11 cellular contexts compared by ENCODE assay signal in the genomic region with DNA sequence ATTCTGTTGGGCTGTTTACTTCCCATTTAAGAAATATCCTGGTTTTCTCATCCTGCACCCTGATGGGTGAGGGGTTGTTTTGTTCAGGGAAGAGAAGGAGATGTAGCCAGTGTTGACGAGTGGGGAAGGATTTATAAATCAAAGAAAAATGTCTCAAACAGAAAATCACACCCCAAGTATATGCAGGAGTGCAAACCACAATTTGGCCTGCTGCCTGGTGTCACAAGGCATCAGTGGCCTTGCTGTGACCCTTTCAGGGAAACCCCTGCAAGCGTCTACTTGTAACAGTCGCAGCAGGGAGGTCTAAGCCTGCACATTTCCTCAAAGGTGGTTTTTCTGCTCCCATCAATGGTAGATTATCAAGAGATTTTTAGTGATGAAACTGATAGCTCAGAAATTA.
DNase-seq lines count a peak whose midpoint lies in the region; ATAC-seq and TF ChIP-seq lines count a peak whose summit lies in the region.
"Had no signal": no experiment of that assay in that cellular context is flagged by ENCODE, and none has a peak within 500 bp of the region (broad histone marks: within the 10 kb centered on the region; RNA-seq: fewer than 3 reads in every experiment).

No MANE protein-coding gene starts in this region.

- H3F3A ChIP-seq in GM23248 (ENCODE audit: insufficient read depth) (no peaks in the 10 kb centered on the region), GM23338 (replicated peaks; ENCODE audit: low read depth) (no peaks in the 10 kb centered on the region)

- H3K9me3 ChIP-seq in OCI-LY3 (ENCODE audit: insufficient read depth, low read length): peaks cover 4% of the 10 kb centered on the region; the same call in 1 of the 2 replicates
- H3K9me3 ChIP-seq in GM23248 (ENCODE audit: low read depth): no peaks in the 10 kb centered on the region

- H3K4me2 ChIP-seq in OCI-LY3 (ENCODE audit: low read length) (peak overlapping the region; percentile 82), GM23248 (ENCODE audit: unreplicated experiment) (no peak overlapping the region), GM23338 (no peak overlapping the region)

- no peaks in the 10 kb centered on the region for H3K36me3 ChIP-seq in OCI-LY3 (replicated peaks; ENCODE audit: low read depth, low read length)
- H3K36me3 ChIP-seq in GM23248 (ENCODE audit: low read depth): no peaks in the 10 kb centered on the region
- peaks cover 3% of the 10 kb centered on the region; the same call in 1 of the 2 replicates for H3K36me3 ChIP-seq in GM23338 (ENCODE audit: insufficient read depth)

- no peaks in the 10 kb centered on the region for H3K27me3 Mint-ChIP-seq in GM23338 (ENCODE audit: insufficient read depth, low read depth, poor library complexity)

- no peaks in the 10 kb centered on the region for H3K79me2 ChIP-seq in OCI-LY3 (ENCODE audit: low read length)
- no peaks in the 10 kb centered on the region for H3K79me2 ChIP-seq in GM23248 (ENCODE audit: insufficient read depth)
- no peaks in the 10 kb centered on the region for H3K79me2 ChIP-seq in GM23338 (replicated peaks; ENCODE audit: insufficient read depth)

- CTCF ChIA-PET in GM10248 (lab: Yijun Ruan, JAX): interaction anchor here (1.0 to 2.3 kb wide), 2 partner anchors 10 to 11 kb away, joined by 5 to 8 read pairs; no protein-coding TSS in a partner anchor

- H3K4me3 Mint-ChIP-seq in GM23338: no peak overlapping the region

- no peaks in the 10 kb centered on the region; the same call in 1 of the 2 replicates for H4K20me1 ChIP-seq in OCI-LY3 (ENCODE audit: insufficient read depth, low read length)
- H4K20me1 ChIP-seq in GM23248 (ENCODE audit: insufficient read depth): no peaks in the 10 kb centered on the region
- H4K20me1 ChIP-seq in GM23338 (replicated peaks; ENCODE audit: insufficient read depth): no peaks in the 10 kb centered on the region

- 24 to 43% methylated on average over 3 of the region's 3 CpGs for WGBS in GM23248 (ENCODE audit: low coverage in 1 of 2, low lambda C conversion rate in 2 of 2, missing lambda C conversion rate in 2 of 2), 2 experiments

- intact Hi-C loops in left ventricle myocardium superior (cut with micrococcal nuclease): no loop called here

- peaks cover 10% of the 10 kb centered on the region for H3K36me3 Mint-ChIP-seq in GM23338 (ENCODE audit: low read depth)

- DNase-seq in GM10248 (ENCODE audit: extremely low spot score) (peak; percentile 69), left ventricle myocardium superior (no peak), GM23248 (no peak), GM23338 (ENCODE audit: low spot score) (no peak)
- no peak for DNase-seq in stimulated activated CD4-positive, alpha-beta T cell treated with anti-CD3 and anti-CD28 coated beads, Interleukin-2, amount 100 ng/mL, for 24 hours
- DNase-seq: hypothalamus, NCI-H1048, occipital lobe had no signal

- H3K4me1 ChIP-seq in OCI-LY3 (ENCODE audit: low read length) (peaks cover 22% of the 10 kb centered on the region), GM23248 (ENCODE audit: insufficient read depth) (no peaks in the 10 kb centered on the region), GM23338 (ENCODE audit: insufficient read depth) (peaks cover 7% of the 10 kb centered on the region)

- H3K9ac ChIP-seq in OCI-LY3 (ENCODE audit: low read length) (no peak overlapping the region), GM23248 (no peak overlapping the region)

- H3K9me2 ChIP-seq in GM23248 (ENCODE audit: insufficient read depth): no peaks in the 10 kb centered on the region
- H3K9me2 ChIP-seq in GM23338 (ENCODE audit: insufficient read depth): no peaks in the 10 kb centered on the region

- in situ Hi-C loops in GM23248 (cut with MboI): no loop called here

- H3K27me3 ChIP-seq in OCI-LY3 (ENCODE audit: low read depth, low read length) (peaks cover 51% of the 10 kb centered on the region), GM23248 (replicated peaks; ENCODE audit: insufficient read depth) (no peaks in the 10 kb centered on the region), GM23338 (ENCODE audit: insufficient read depth) (no peaks in the 10 kb centered on the region)

- POLR2A ChIA-PET in GM10248 (lab: Yijun Ruan, JAX): no interaction called here

- TF ChIP-seq CTCF in GM10248 (IDR thresholded peaks at IDR 0.05; ENCODE audit: control extremely low read depth, extremely low read depth, low read depth, missing control alignments) (no peak), OCI-LY3 (IDR thresholded peaks at IDR 0.05; ENCODE audit: low read depth, low read length) (no peak), GM23338 (conservative IDR thresholded peaks at IDR 0.05; ENCODE audit: low read depth in 2 of 2) (no peak)

- H3K4me1 Mint-ChIP-seq in GM23338: peaks cover 3% of the 10 kb centered on the region; the same call in 1 of the 3 replicates

- no peak overlapping the region for H3K27ac Mint-ChIP-seq in GM23338

- H3K4me3 ChIP-seq in OCI-LY3 (ENCODE audit: low read length) (peak overlapping the region; percentile 60), GM23248 (no peak overlapping the region), GM23338 (no peak overlapping the region)

- H2AFZ ChIP-seq in OCI-LY3 (ENCODE audit: low read depth, low read length) (no peak overlapping the region), GM23248 (no peak overlapping the region), GM23338 (no peak overlapping the region)

- peaks cover 87% of the 10 kb centered on the region for H3K9me3 Mint-ChIP-seq in GM23338

- no peak overlapping the region for H3K27ac ChIP-seq in OCI-LY3 (ENCODE audit: low read length)
- no peak overlapping the region for H3K27ac ChIP-seq in GM23248
- no peak overlapping the region for H3K27ac ChIP-seq in GM23338 (ENCODE audit: low read depth)

- ATAC-seq in GM19395 (IDR thresholded peaks at IDR 0.05; ENCODE audit: unreplicated experiment) (peak; percentile 94), HG02943 (IDR thresholded peaks at IDR 0.05; ENCODE audit: low read depth, unreplicated experiment) (peak; percentile 95), left ventricle myocardium superior (no peak), GM23338 (no peak)

TF ChIP-seq in GM23338, 12 proteins besides CTCF, POLR2A, EP300 and RAD21 (continues in another document):
- TF ChIP-seq JUNB (IDR thresholded peaks at IDR 0.05; ENCODE audit: unreplicated experiment): no peak
- TF ChIP-seq ZNF331 (CRISPR knock-in tag; IDR thresholded peaks at IDR 0.05; ENCODE audit: low read depth): no peak
- TF ChIP-seq STAT1 (IDR thresholded peaks at IDR 0.05; ENCODE audit: unreplicated experiment): no peak
- TF ChIP-seq, protein P1, sequence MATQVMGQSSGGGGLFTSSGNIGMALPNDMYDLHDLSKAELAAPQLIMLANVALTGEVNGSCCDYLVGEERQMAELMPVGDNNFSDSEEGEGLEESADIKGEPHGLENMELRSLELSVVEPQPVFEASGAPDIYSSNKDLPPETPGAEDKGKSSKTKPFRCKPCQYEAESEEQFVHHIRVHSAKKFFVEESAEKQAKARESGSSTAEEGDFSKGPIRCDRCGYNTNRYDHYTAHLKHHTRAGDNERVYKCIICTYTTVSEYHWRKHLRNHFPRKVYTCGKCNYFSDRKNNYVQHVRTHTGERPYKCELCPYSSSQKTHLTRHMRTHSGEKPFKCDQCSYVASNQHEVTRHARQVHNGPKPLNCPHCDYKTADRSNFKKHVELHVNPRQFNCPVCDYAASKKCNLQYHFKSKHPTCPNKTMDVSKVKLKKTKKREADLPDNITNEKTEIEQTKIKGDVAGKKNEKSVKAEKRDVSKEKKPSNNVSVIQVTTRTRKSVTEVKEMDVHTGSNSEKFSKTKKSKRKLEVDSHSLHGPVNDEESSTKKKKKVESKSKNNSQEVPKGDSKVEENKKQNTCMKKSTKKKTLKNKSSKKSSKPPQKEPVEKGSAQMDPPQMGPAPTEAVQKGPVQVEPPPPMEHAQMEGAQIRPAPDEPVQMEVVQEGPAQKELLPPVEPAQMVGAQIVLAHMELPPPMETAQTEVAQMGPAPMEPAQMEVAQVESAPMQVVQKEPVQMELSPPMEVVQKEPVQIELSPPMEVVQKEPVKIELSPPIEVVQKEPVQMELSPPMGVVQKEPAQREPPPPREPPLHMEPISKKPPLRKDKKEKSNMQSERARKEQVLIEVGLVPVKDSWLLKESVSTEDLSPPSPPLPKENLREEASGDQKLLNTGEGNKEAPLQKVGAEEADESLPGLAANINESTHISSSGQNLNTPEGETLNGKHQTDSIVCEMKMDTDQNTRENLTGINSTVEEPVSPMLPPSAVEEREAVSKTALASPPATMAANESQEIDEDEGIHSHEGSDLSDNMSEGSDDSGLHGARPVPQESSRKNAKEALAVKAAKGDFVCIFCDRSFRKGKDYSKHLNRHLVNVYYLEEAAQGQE (IDR thresholded peaks at IDR 0.05; ENCODE audit: unreplicated experiment): no peak
- no peak for TF ChIP-seq CREB1 (CRISPR knock-in tag; IDR thresholded peaks at IDR 0.05; ENCODE audit: low read depth)
- TF ChIP-seq POLR2AphosphoS5 (IDR thresholded peaks at IDR 0.05; ENCODE audit: low read depth): no peak

Comparison
In these comparisons a context has a peak if more than half of its experiments do, and no peak if none do; other contexts are left out.
1. ATAC-seq: peak in GM19395 (single experiment) and HG02943 (single experiment); none in left ventricle myocardium superior (single experiment) and GM23338 (single experiment).